Comparison of ENCODE assay signal across 1 cellular context in the genomic region with DNA sequence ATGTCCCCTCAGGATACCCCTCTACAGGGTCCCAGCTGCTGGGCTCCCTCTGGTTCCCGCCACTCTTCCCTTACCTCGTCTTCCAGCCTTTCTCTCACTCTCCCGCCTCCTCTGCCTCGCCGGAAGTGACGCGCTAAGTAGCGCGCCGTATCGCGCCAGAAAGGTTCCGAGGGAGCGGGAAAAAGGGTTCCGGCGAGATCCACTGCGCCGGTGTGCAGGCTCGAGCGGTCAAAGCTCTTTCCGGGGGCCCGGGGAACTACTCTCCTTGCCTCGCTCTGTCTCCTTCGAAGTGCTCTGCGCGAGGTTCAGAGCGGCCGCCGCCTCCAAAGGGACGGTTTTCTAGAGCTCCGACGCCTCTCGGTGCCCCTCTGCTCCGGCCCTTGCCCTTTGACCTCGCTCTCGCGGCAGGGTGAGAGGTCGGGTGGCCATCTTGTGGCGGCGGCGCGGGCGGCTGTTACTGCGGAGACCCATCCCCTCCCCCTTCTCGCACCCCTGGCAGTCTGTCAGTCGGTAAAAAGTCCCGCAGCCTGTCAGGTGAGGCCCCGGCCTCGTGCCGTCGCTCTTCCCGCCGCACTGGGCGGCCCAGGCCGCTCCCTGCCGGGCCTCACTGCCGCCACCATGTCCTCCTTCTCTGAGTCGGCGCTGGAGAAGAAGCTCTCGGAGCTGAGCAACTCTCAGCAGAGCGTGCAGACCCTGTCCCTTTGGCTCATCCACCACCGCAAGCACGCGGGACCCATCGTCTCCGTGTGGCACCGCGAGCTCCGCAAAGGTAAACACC.
TF ChIP-seq lines count a peak whose summit lies in the region.

Gene RPRD1B, plus strand, starts transcription at position 417 of the 778 bp plus-strand sequence. Its CDS starts 202 bp downstream, at position 619.
Gene TTI1, minus strand, starts transcription at position 127 of the 778 bp plus-strand sequence. CDS start 19,640 bp downstream, outside the sequence.

TF ChIP-seq in HepG2, 621 proteins besides CTCF, POLR2A, EP300 and RAD21 (continued from another document and continues in another):
- TF ChIP-seq, protein P1, sequence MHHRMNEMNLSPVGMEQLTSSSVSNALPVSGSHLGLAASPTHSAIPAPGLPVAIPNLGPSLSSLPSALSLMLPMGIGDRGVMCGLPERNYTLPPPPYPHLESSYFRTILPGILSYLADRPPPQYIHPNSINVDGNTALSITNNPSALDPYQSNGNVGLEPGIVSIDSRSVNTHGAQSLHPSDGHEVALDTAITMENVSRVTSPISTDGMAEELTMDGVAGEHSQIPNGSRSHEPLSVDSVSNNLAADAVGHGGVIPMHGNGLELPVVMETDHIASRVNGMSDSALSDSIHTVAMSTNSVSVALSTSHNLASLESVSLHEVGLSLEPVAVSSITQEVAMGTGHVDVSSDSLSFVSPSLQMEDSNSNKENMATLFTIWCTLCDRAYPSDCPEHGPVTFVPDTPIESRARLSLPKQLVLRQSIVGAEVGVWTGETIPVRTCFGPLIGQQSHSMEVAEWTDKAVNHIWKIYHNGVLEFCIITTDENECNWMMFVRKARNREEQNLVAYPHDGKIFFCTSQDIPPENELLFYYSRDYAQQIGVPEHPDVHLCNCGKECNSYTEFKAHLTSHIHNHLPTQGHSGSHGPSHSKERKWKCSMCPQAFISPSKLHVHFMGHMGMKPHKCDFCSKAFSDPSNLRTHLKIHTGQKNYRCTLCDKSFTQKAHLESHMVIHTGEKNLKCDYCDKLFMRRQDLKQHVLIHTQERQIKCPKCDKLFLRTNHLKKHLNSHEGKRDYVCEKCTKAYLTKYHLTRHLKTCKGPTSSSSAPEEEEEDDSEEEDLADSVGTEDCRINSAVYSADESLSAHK (CRISPR knock-in tag; IDR thresholded peaks at IDR 0.05; ENCODE audit: borderline replicate concordance), result no peak; the same call in 1 of the 2 replicates
- TF ChIP-seq MTF1 (CRISPR knock-in tag; IDR thresholded peaks at IDR 0.05) (peak; percentile 32; the same call in 1 of the 2 replicates), YEATS4 (CRISPR knock-in tag; IDR thresholded peaks at IDR 0.05; ENCODE audit: borderline replicate concordance) (peak; percentile 100), CC2D1A (CRISPR knock-in tag; IDR thresholded peaks at IDR 0.05) (no peak; the same call in none of the 2 replicates), ZNF556 (CRISPR knock-in tag; IDR thresholded peaks at IDR 0.05; ENCODE audit: borderline replicate concordance) (peak; percentile 89; the same call in 1 of the 2 replicates), ZBTB33 (CRISPR knock-in tag; IDR thresholded peaks at IDR 0.05) (peak; percentile 64; the same call in 1 of the 2 replicates), ZNF3 (CRISPR knock-in tag; IDR thresholded peaks at IDR 0.05) (no peak; the same call in 1 of the 2 replicates), ZNF24 (IDR thresholded peaks at IDR 0.05) (no peak), THYN1 (CRISPR knock-in tag; IDR thresholded peaks at IDR 0.05; ENCODE audit: borderline replicate concordance, low read depth) (peak; percentile 98; the same call in 1 of the 2 replicates), ZBTB44 (CRISPR knock-in tag; IDR thresholded peaks at IDR 0.05) (peak; percentile 72), HNRNPLL (IDR thresholded peaks at IDR 0.05; ENCODE audit: low read depth, low read length, poor library complexity, severe bottlenecking) (peak; percentile 71), JUN (CRISPR knock-in tag; IDR thresholded peaks at IDR 0.05) (peak; percentile 64), ZNF30 (CRISPR knock-in tag; IDR thresholded peaks at IDR 0.05) (peak; percentile 80; the same call in 1 of the 2 replicates), FOXO4 (CRISPR knock-in tag; conservative IDR thresholded peaks at IDR 0.05) (peak; percentile 96), PCBP2 (optimal IDR thresholded peaks at IDR 0.05; ENCODE audit: low read depth, low read length, poor library complexity, severe bottlenecking) (peak; percentile 35), ZNF264 (CRISPR knock-in tag; IDR thresholded peaks at IDR 0.05) (peak; percentile 81), TCF12 (IDR thresholded peaks at IDR 0.05) (no peak), TCF12 (CRISPR knock-in tag; IDR thresholded peaks at IDR 0.05) (peak; percentile 93; the same call in 1 of the 2 replicates), THAP11 (CRISPR knock-in tag; IDR thresholded peaks at IDR 0.05) (peak; percentile 95), ZNF124 (CRISPR knock-in tag; IDR thresholded peaks at IDR 0.05) (0 out of 2 replicates have a peak, but pooled peaks have one; percentile 70), U2AF1 (optimal IDR thresholded peaks at IDR 0.05; ENCODE audit: low read depth, low read length) (peak; percentile 45), ELK4 (CRISPR knock-in tag; IDR thresholded peaks at IDR 0.05; ENCODE audit: borderline replicate concordance) (no peak), PAX8 (CRISPR knock-in tag; IDR thresholded peaks at IDR 0.05; ENCODE audit: borderline replicate concordance) (peak; percentile 93), SIX1 (CRISPR knock-in tag; IDR thresholded peaks at IDR 0.05; ENCODE audit: borderline replicate concordance) (peak; percentile 56), MEF2D (CRISPR knock-in tag; IDR thresholded peaks at IDR 0.05) (peak; percentile 87), ZNF558 (CRISPR knock-in tag; IDR thresholded peaks at IDR 0.05; ENCODE audit: borderline replicate concordance) (peak; percentile 99; the same call in 1 of the 2 replicates), ZNF775 (CRISPR knock-in tag; IDR thresholded peaks at IDR 0.05; ENCODE audit: borderline replicate concordance) (peak; percentile 39), ZKSCAN1 (IDR thresholded peaks at IDR 0.05; ENCODE audit: low read length) (no peak; the same call in none of the 2 replicates), ZNF382 (CRISPR knock-in tag; IDR thresholded peaks at IDR 0.05; ENCODE audit: borderline replicate concordance) (no peak), ZSCAN29 (CRISPR knock-in tag; conservative IDR thresholded peaks at IDR 0.05) (0 out of 2 replicates have a peak, but pooled peaks have one; percentile 51), ZNF724P (CRISPR knock-in tag; IDR thresholded peaks at IDR 0.05; ENCODE audit: borderline replicate concordance) (peak; percentile 62; the same call in 1 of the 2 replicates), U2AF2 (IDR thresholded peaks at IDR 0.05; ENCODE audit: low read depth, low read length) (no peak), CERS6 (CRISPR knock-in tag; IDR thresholded peaks at IDR 0.05) (no peak), CSRNP1 (CRISPR knock-in tag; IDR thresholded peaks at IDR 0.05) (peak; percentile 87), ZNF83 (CRISPR knock-in tag; IDR thresholded peaks at IDR 0.05; ENCODE audit: borderline replicate concordance) (peak; percentile 17; the same call in 1 of the 2 replicates), KLF15 (CRISPR knock-in tag; IDR thresholded peaks at IDR 0.05; ENCODE audit: borderline replicate concordance) (0 out of 2 replicates have a peak, but pooled peaks have one; percentile 72), ADNP (CRISPR knock-in tag; IDR thresholded peaks at IDR 0.05) (no peak), CBFB (CRISPR knock-in tag; IDR thresholded peaks at IDR 0.05) (peak; percentile 87)
- TF ChIP-seq, protein P2, sequence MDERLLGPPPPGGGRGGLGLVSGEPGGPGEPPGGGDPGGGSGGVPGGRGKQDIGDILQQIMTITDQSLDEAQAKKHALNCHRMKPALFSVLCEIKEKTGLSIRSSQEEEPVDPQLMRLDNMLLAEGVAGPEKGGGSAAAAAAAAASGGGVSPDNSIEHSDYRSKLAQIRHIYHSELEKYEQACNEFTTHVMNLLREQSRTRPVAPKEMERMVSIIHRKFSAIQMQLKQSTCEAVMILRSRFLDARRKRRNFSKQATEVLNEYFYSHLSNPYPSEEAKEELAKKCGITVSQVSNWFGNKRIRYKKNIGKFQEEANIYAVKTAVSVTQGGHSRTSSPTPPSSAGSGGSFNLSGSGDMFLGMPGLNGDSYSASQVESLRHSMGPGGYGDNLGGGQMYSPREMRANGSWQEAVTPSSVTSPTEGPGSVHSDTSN (CRISPR knock-in tag; IDR thresholded peaks at IDR 0.05), result no peak
- TF ChIP-seq, protein P3, sequence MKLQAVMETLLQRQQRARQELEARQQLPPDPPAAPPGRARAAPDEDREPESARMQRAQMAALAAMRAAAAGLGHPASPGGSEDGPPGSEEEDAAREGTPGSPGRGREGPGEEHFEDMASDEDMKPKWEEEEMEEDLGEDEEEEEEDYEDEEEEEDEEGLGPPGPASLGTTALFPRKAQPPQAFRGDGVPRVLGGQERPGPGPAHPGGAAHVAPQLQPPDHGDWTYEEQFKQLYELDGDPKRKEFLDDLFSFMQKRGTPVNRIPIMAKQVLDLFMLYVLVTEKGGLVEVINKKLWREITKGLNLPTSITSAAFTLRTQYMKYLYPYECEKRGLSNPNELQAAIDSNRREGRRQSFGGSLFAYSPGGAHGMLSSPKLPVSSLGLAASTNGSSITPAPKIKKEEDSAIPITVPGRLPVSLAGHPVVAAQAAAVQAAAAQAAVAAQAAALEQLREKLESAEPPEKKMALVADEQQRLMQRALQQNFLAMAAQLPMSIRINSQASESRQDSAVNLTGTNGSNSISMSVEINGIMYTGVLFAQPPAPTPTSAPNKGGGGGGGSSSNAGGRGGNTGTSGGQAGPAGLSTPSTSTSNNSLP (IDR thresholded peaks at IDR 0.05; ENCODE audit: low read depth, low read length), result no peak
- TF ChIP-seq, protein P4, sequence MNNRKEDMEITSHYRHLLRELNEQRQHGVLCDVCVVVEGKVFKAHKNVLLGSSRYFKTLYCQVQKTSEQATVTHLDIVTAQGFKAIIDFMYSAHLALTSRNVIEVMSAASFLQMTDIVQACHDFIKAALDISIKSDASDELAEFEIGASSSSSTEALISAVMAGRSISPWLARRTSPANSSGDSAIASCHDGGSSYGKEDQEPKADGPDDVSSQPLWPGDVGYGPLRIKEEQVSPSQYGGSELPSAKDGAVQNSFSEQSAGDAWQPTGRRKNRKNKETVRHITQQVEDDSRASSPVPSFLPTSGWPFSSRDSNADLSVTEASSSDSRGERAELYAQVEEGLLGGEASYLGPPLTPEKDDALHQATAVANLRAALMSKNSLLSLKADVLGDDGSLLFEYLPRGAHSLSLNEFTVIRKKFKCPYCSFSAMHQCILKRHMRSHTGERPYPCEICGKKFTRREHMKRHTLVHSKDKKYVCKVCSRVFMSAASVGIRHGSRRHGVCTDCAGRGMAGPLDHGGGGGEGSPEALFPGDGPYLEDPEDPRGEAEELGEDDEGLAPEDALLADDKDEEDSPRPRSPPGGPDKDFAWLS (CRISPR knock-in tag; IDR thresholded peaks at IDR 0.05; ENCODE audit: borderline replicate concordance), result no peak
